14 cellular contexts compared by ENCODE assay signal in genomic region chr2:24543252-24543651, GRCh38. TPM values are rescaled to one million over a fixed set of nuclear protein-coding genes. Genes with fewer than 3 reads are reported as not detected.
DNase-seq lines count a peak whose midpoint lies in the region; FAIRE-seq and TF ChIP-seq lines count a peak whose summit lies in the region.
"Had no signal": no experiment of that assay in that cellular context is flagged by ENCODE, and none has a peak within 500 bp of the region (broad histone marks: within the 10 kb centered on the region; RNA-seq: fewer than 3 reads in every experiment).

No MANE protein-coding gene starts in this region.

- H3K4me2 ChIP-seq in astrocyte (ENCODE audit: low read length): no peak overlapping the region
- H3K4me2 ChIP-seq in mesendoderm (ENCODE audit: low read length): no peak overlapping the region
- H3K4me2 ChIP-seq: A549 had no signal

- H3K27ac ChIP-seq in astrocyte (ENCODE audit: low read depth, low read length) (no peak overlapping the region), mesendoderm (ENCODE audit: low read depth, low read length) (no peak overlapping the region)
- H3K27ac ChIP-seq: A549 had no signal

- H3K9ac ChIP-seq in astrocyte (ENCODE audit: low read length) (no peak overlapping the region), mesendoderm (ENCODE audit: low read length) (no peak overlapping the region)

- peak; percentile 20 for DNase-seq in NCI-H82 (lab: John Stamatoyannopoulos, UW)
- no peak for DNase-seq in NCI-H82 treated with DMSO at 0.1 percent for 48 hours (lab: John Stamatoyannopoulos, UW; ENCODE audit: unreplicated experiment)
- no peak for DNase-seq in HFF-Myc (ENCODE audit: extremely low read depth, low read depth)
- DNase-seq in astrocyte (ENCODE audit: low read depth): no peak
- peak; percentile 56 for DNase-seq in mesendoderm
- no peak for DNase-seq in NCI-H1694 (lab: John Stamatoyannopoulos, UW)
- DNase-seq in nephron progenitor cell: no peak
- no peak for DNase-seq in NOMO-1 treated with dmso at 0.1 percent for 144 hours (lab: John Stamatoyannopoulos, UW; ENCODE audit: unreplicated experiment)
- DNase-seq: activated naive CD8-positive, alpha-beta T cell treated with anti-CD3 and anti-CD28 coated beads, Interleukin-2, amount 10 ng/mL, durations not matched to agents 7 days and 5 days; left colon; NCI-H187 treated with DMSO at 0.1 percent for 48 hours; stimulated activated CD4-positive, alpha-beta T cell treated with anti-CD3 and anti-CD28 coated beads, Interleukin-1b, Interleukin-23, amount 100 ng/mL, for 48 hours had no signal

- H3K27ac Mint-ChIP-seq in astrocyte (ENCODE audit: unreplicated experiment): no peak overlapping the region
- H3K27ac Mint-ChIP-seq in nephron progenitor cell: no peak overlapping the region
- H3K27ac Mint-ChIP-seq: activated naive CD8-positive, alpha-beta T cell treated with anti-CD3 and anti-CD28 coated beads, Interleukin-2, amount 10 ng/mL, durations not matched to agents 7 days and 5 days had no signal

- H3K4me3 ChIP-seq in HFF-Myc (replicated peaks; ENCODE audit: low read depth, low read length) (no peak overlapping the region), astrocyte (ENCODE audit: insufficient read depth, low read depth, low read length) (no peak overlapping the region), mesendoderm (ENCODE audit: low read length) (no peak overlapping the region)
- H3K4me3 ChIP-seq: A549 had no signal

- no peak overlapping the region for H2AK5ac ChIP-seq in mesendoderm (ENCODE audit: low read length)

- no peak overlapping the region for H3K4ac ChIP-seq in mesendoderm (ENCODE audit: low read depth, low read length)

- no peak overlapping the region for H2BK5ac ChIP-seq in mesendoderm (ENCODE audit: low read length)

- H3K23ac ChIP-seq in mesendoderm (ENCODE audit: low read length): no peak overlapping the region

- no peak overlapping the region for H2BK120ac ChIP-seq in mesendoderm (ENCODE audit: low read depth, low read length)

- H4K20me1 ChIP-seq in astrocyte (ENCODE audit: insufficient read depth, low read length): no peaks in the 10 kb centered on the region

- no peak for FAIRE-seq in astrocyte (lab: Jason Lieb, UNC)
- FAIRE-seq: A549, G401.6 had no signal

- H3K4me1 ChIP-seq in astrocyte (ENCODE audit: insufficient read depth, low read length) (no peaks in the 10 kb centered on the region), mesendoderm (ENCODE audit: control insufficient read depth, low read depth, low read length) (no peaks in the 10 kb centered on the region)
- H3K4me1 ChIP-seq: A549 had no signal

- no peaks in the 10 kb centered on the region for H3K4me1 Mint-ChIP-seq in astrocyte (ENCODE audit: low read depth, unreplicated experiment)
- H3K4me1 Mint-ChIP-seq in nephron progenitor cell: no peaks in the 10 kb centered on the region

- H3K9me3 ChIP-seq in astrocyte (ENCODE audit: insufficient read depth, low read depth, low read length): peaks cover 3% of the 10 kb centered on the region

- no peak overlapping the region for H3K4me3 Mint-ChIP-seq in astrocyte (ENCODE audit: unreplicated experiment)
- H3K4me3 Mint-ChIP-seq in nephron progenitor cell: no peak overlapping the region
- H3K4me3 Mint-ChIP-seq: activated naive CD8-positive, alpha-beta T cell treated with anti-CD3 and anti-CD28 coated beads, Interleukin-2, amount 10 ng/mL, durations not matched to agents 7 days and 5 days had no signal

- no peaks in the 10 kb centered on the region for H3K36me3 ChIP-seq in astrocyte (ENCODE audit: insufficient read depth, low read length)
- no peaks in the 10 kb centered on the region for H3K36me3 ChIP-seq in mesendoderm (ENCODE audit: control insufficient read depth, insufficient read depth, low read length)

- H3K18ac ChIP-seq in mesendoderm (ENCODE audit: low read length): no peak overlapping the region

- peaks cover 6% of the 10 kb centered on the region for H3K79me1 ChIP-seq in mesendoderm (ENCODE audit: low read length)

- H3K56ac ChIP-seq in mesendoderm (ENCODE audit: low read length): no peak overlapping the region

- peaks cover 3% of the 10 kb centered on the region for H3K36me3 Mint-ChIP-seq in astrocyte (ENCODE audit: low read depth, unreplicated experiment)
- H3K36me3 Mint-ChIP-seq in nephron progenitor cell (ENCODE audit: low read depth): peaks cover 69% of the 10 kb centered on the region

- H2BK15ac ChIP-seq in mesendoderm (replicated peaks; ENCODE audit: low read depth): no peak overlapping the region

- WGBS in mesendoderm (ENCODE audit: extremely low coverage, insufficient coverage, low lambda C conversion rate): no CpG with 5 or more reads among the region's 2 CpGs

- TF ChIP-seq CTCF in HFF-Myc (IDR thresholded peaks at IDR 0.05; ENCODE audit: low read depth, low read length, missing control alignments): peak; percentile 31
- peak; percentile 3 for TF ChIP-seq CTCF in astrocyte (IDR thresholded peaks at IDR 0.05; ENCODE audit: insufficient read depth, low read depth, low read length)
- no peak for TF ChIP-seq CTCF in nephron progenitor cell (IDR thresholded peaks at IDR 0.05)

- H3K79me2 ChIP-seq in astrocyte (ENCODE audit: insufficient read depth, low read length): no peaks in the 10 kb centered on the region
- H3K79me2 ChIP-seq in mesendoderm (ENCODE audit: control insufficient read depth, insufficient read depth, low read length): no peaks in the 10 kb centered on the region

- no peak overlapping the region for H2AFZ ChIP-seq in astrocyte (ENCODE audit: low read depth, low read length)

- H4K8ac ChIP-seq in mesendoderm (ENCODE audit: low read depth, low read length): no peak overlapping the region

- no peaks in the 10 kb centered on the region for H3K27me3 ChIP-seq in astrocyte (ENCODE audit: insufficient read depth, low read length)
- no peaks in the 10 kb centered on the region for H3K27me3 ChIP-seq in mesendoderm (ENCODE audit: insufficient read depth, low read length, poor library complexity)

- H3K9me3 Mint-ChIP-seq in astrocyte (ENCODE audit: unreplicated experiment): peaks cover 2% of the 10 kb centered on the region
- H3K9me3 Mint-ChIP-seq in nephron progenitor cell: peaks cover 78% of the 10 kb centered on the region

- H3K27me3 Mint-ChIP-seq in astrocyte (ENCODE audit: low read depth, unreplicated experiment) (no peaks in the 10 kb centered on the region), nephron progenitor cell (ENCODE audit: low read depth, poor library complexity) (no peaks in the 10 kb centered on the region)
- H3K27me3 Mint-ChIP-seq: activated naive CD8-positive, alpha-beta T cell treated with anti-CD3 and anti-CD28 coated beads, Interleukin-2, amount 10 ng/mL, durations not matched to agents 7 days and 5 days had no signal

- no peak overlapping the region for H4K5ac ChIP-seq in mesendoderm (ENCODE audit: low read length)

RNA-seq across cellular contexts. Expression of gene NCOA1, which starts 52.2 kb away (rescaled TPM):
- 14.7 and 15.2 TPM in 2 replicates for total RNA-seq in astrocyte
- polyA plus RNA-seq in mesendoderm (2013, experiment 1 of 2): 11.2 TPM
- polyA plus RNA-seq in mesendoderm (2013, experiment 2 of 2): 10.6 TPM

Comparison
In these comparisons a context has a peak if more than half of its experiments do, and no peak if none do; other contexts are left out.
1. DNase-seq: peak in NCI-H82 (single experiment) and mesendoderm (single experiment); none in NCI-H82 treated with DMSO at 0.1 percent for 48 hours (single experiment), HFF-Myc (single experiment), astrocyte (single experiment), NCI-H1694 (single experiment), nephron progenitor cell (single experiment) and NOMO-1 treated with dmso at 0.1 percent for 144 hours (single experiment).